19 cellular contexts compared by ENCODE assay signal in the genomic region with DNA sequence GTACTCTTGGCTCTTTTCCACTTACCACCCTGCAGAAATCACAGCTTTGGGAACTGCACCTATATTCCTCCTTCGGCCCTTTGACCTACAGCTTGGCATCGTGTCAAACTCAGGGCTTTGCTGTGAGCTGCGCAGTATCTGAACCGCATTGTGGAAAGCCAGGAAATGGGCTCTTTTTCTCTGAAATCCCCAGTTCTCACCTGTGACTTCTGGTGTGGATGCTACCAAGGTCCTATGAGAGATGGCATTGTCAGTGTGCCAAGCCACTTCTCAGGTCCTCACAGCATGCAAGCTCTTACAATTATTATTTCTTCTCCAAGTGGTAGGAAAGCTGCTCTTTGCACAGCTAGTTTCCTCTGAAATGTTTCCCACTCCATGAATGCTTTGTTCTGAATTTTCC.
A peak's percentile ranks its signal among the peaks of the same experiment; 100 is the strongest.
DNase-seq lines count a peak whose midpoint lies in the region; ATAC-seq and TF ChIP-seq lines count a peak whose summit lies in the region.
"Had no signal": no experiment of that assay in that cellular context is flagged by ENCODE, and none has a peak within 500 bp of the region (broad histone marks: within the 10 kb centered on the region; RNA-seq: fewer than 3 reads in every experiment).

No MANE protein-coding gene starts in this region.

- no peak overlapping the region for H2AK5ac ChIP-seq in H9 (ENCODE audit: insufficient read length, low read length)

- no peak for TF ChIP-seq CTCF in DND-41 (IDR thresholded peaks at IDR 0.05; ENCODE audit: borderline replicate concordance, extremely low read depth, low read length, poor library complexity, severe bottlenecking)
- no peak for TF ChIP-seq CTCF in H9 (conservative IDR thresholded peaks at IDR 0.05)

- H3T11ph ChIP-seq in H9 (ENCODE audit: low read length), result no peak overlapping the region

- H3K27ac ChIP-seq in BLaER1 treated with 17β-estradiol and CSF1 and Interleukin-3, amounts not matched to agents 10 nM and 100 nM, result peak overlapping the region in 10 of 11 experiments; percentile 7 to 77 (median 68); a peak in 20 of 22 replicates
- H3K27ac ChIP-seq in DND-41 (ENCODE audit: low read length) (peak overlapping the region; percentile 82), H9 (ENCODE audit: insufficient read length, low read depth, low read length) (no peak overlapping the region)
- H3K27ac ChIP-seq: coronary artery, psoas muscle, upper lobe of left lung had no signal

- peak overlapping the region; percentile 65 to 82 (median 77) for H3K4me2 ChIP-seq in BLaER1 treated with 17β-estradiol and CSF1 and Interleukin-3, amounts not matched to agents 10 nM and 100 nM
- peak overlapping the region; percentile 57 for H3K4me2 ChIP-seq in DND-41 (ENCODE audit: insufficient read depth, low read length)
- H3K4me2 ChIP-seq in H9 (ENCODE audit: insufficient read depth, insufficient read length, low read length), result no peak overlapping the region

- H4K8ac ChIP-seq in H9 (replicated peaks; ENCODE audit: insufficient read length, low read depth, low read length), result no peak overlapping the region

- H3K23ac ChIP-seq in H9 (ENCODE audit: insufficient read length, low read depth, low read length), result no peak overlapping the region

- no peaks in the 10 kb centered on the region for H3K79me2 ChIP-seq in DND-41 (ENCODE audit: insufficient read depth, low read length)
- no peaks in the 10 kb centered on the region for H3K79me2 ChIP-seq in H9 (ENCODE audit: insufficient read depth, low read length)

- no peak overlapping the region for H2AFZ ChIP-seq in DND-41 (ENCODE audit: low read depth, low read length)
- H2AFZ ChIP-seq in H9 (ENCODE audit: low read length), result no peak overlapping the region

- H3K56ac ChIP-seq in H9 (ENCODE audit: insufficient read length, low read depth, low read length), result no peak overlapping the region

- H3K4me3 Mint-ChIP-seq in T-cell, result peak overlapping the region; percentile 38 to 77 (median 54)
- no peak overlapping the region for H3K4me3 Mint-ChIP-seq in H9

- no peaks in the 10 kb centered on the region for H3K79me1 ChIP-seq in H9 (ENCODE audit: insufficient read depth, low read depth, low read length, poor library complexity, severe bottlenecking)

- no CpG with 5 or more reads among the region's 4 CpGs for WGBS in H9 (ENCODE audit: extremely low coverage, insufficient read length, low lambda C conversion rate)

- H4K91ac ChIP-seq in H9 (ENCODE audit: insufficient read length, low read depth, low read length), result no peak overlapping the region

- ATAC-seq in DND-41 (ENCODE audit: insufficient read depth, low read depth), result peak; percentile 75
- ATAC-seq in T-cell (replicated peaks in 1 of 4), result peak in 3 of 4 experiments; percentile 44 to 75 (median 66)
- peak; percentile 27 for ATAC-seq in left colon
- ATAC-seq in HG03280 (IDR thresholded peaks at IDR 0.05; ENCODE audit: unreplicated experiment), result no peak
- no peak for ATAC-seq in GM21619 (IDR thresholded peaks at IDR 0.05; ENCODE audit: unreplicated experiment)
- ATAC-seq: heart left ventricle, psoas muscle, Right ventricle myocardium inferior had no signal

- H3K4me1 Mint-ChIP-seq in T-cell (peaks cover 50 to 61% (median 58%) of the 10 kb centered on the region in 3 donors), H9 (no peaks in the 10 kb centered on the region)

- H4K5ac ChIP-seq in H9 (ENCODE audit: insufficient read length, low read depth, low read length), result no peak overlapping the region

- H3K27me3 ChIP-seq in BLaER1 treated with 17β-estradiol and CSF1 and Interleukin-3, amounts not matched to agents 10 nM and 100 nM, result no peaks in the 10 kb centered on the region
- no peaks in the 10 kb centered on the region for H3K27me3 ChIP-seq in DND-41 (ENCODE audit: insufficient read depth, low read length, poor library complexity)
- H3K27me3 ChIP-seq in H9 (ENCODE audit: insufficient read depth, low read length), result no peaks in the 10 kb centered on the region
- H3K27me3 ChIP-seq: BE2C, esophagus squamous epithelium, heart left ventricle, upper lobe of left lung had no signal

- intact Hi-C loops in left colon (cut with DNase I, micrococcal nuclease), result no loop called here

- H3K36me3 ChIP-seq in BLaER1 treated with 17β-estradiol and CSF1 and Interleukin-3, amounts not matched to agents 10 nM and 100 nM, result peaks cover 0 to 9% (median 1%) of the 10 kb centered on the region in 11 experiments; a peak in 5 of 22 replicates
- no peaks in the 10 kb centered on the region for H3K36me3 ChIP-seq in DND-41 (ENCODE audit: insufficient read depth, low read length)
- H3K36me3 ChIP-seq: BE2C, esophagus squamous epithelium, heart left ventricle, upper lobe of left lung had no signal

- no peak overlapping the region for H2BK5ac ChIP-seq in H9 (ENCODE audit: insufficient read length, low read length)

- H3K14ac ChIP-seq in H9 (ENCODE audit: insufficient read depth, low read length), result no peak overlapping the region

- CTCF ChIA-PET in T-cell (lab: Charles Lee), result no interaction called here

- H4K20me1 ChIP-seq in BLaER1 treated with 17β-estradiol and CSF1 and Interleukin-3, amounts not matched to agents 10 nM and 100 nM, result no peaks in the 10 kb centered on the region
- H4K20me1 ChIP-seq in DND-41 (ENCODE audit: insufficient read depth, low read length) (no peaks in the 10 kb centered on the region), H9 (ENCODE audit: control insufficient read depth, insufficient read depth, insufficient read length) (no peaks in the 10 kb centered on the region)

- H2BK15ac ChIP-seq in H9 (ENCODE audit: low read depth, low read length), result no peak overlapping the region

- H3K23me2 ChIP-seq in H9 (ENCODE audit: insufficient read length, low read depth, low read length, poor library complexity, severe bottlenecking), result no peaks in the 10 kb centered on the region

- peak; percentile 77 for DNase-seq in DND-41
- DNase-seq in T-cell, result peak in 10 of 34 experiments; percentile 3 to 38 (median 12)
- DNase-seq in left colon, result no peak
- no peak for DNase-seq in H9
- DNase-seq in NK-92 (lab: John Stamatoyannopoulos, UW; ENCODE audit: unreplicated experiment), result no peak
- DNase-seq: aorta; BE2C; esophagus squamous epithelium; heart left ventricle; NCI-H1694; NK-92 treated with Interleukin-12 subunit alpha and Interleukin-12 subunit beta, amount 100 ng/mL, for 24 hours; psoas muscle; upper lobe of left lung had no signal

- H3K4me3 ChIP-seq in BLaER1 treated with 17β-estradiol and CSF1 and Interleukin-3, amounts not matched to agents 10 nM and 100 nM, result peak overlapping the region in 6 of 10 experiments; percentile 15 to 36 (median 27); a peak in 6 of 20 replicates
- peak overlapping the region in 1 of 2 experiments; percentile 38; a peak in 2 of 4 replicates for H3K4me3 ChIP-seq in DND-41 (ENCODE audit: low read depth in 1 of 2, low read length in 2 of 2)
- H3K4me3 ChIP-seq: coronary artery, esophagus squamous epithelium, heart left ventricle, psoas muscle, upper lobe of left lung had no signal

- H3K9me3 Mint-ChIP-seq in T-cell (no peaks in the 10 kb centered on the region), H9 (no peaks in the 10 kb centered on the region)
- H3K9me3 Mint-ChIP-seq: IgD-negative memory B cell had no signal

- no peak overlapping the region for H2BK20ac ChIP-seq in H9 (ENCODE audit: low read depth, low read length, poor library complexity, severe bottlenecking)

- H3K27ac Mint-ChIP-seq in T-cell (peak overlapping the region; percentile 82 to 88), H9 (no peak overlapping the region)
- H3K27ac Mint-ChIP-seq: IgD-negative memory B cell had no signal

- no peak overlapping the region for H3K4ac ChIP-seq in H9 (ENCODE audit: low read depth, low read length)

- H3K4me1 ChIP-seq in BLaER1 treated with 17β-estradiol and CSF1 and Interleukin-3, amounts not matched to agents 10 nM and 100 nM, result peaks cover 25 to 60% (median 50%) of the 10 kb centered on the region in 10 experiments
- H3K4me1 ChIP-seq in DND-41 (ENCODE audit: insufficient read depth, low read length) (peaks cover 52% of the 10 kb centered on the region), H9 (ENCODE audit: insufficient read depth, low read length) (no peaks in the 10 kb centered on the region)
- H3K4me1 ChIP-seq: BE2C, psoas muscle had no signal

- H3K9ac ChIP-seq in BLaER1 treated with 17β-estradiol and CSF1 and Interleukin-3, amounts not matched to agents 10 nM and 100 nM, result peak overlapping the region in 8 of 11 experiments; percentile 26 to 57 (median 50); a peak in 7 of 22 replicates
- peak overlapping the region; percentile 34 for H3K9ac ChIP-seq in DND-41 (ENCODE audit: low read depth, low read length)
- no peak overlapping the region for H3K9ac ChIP-seq in H9 (ENCODE audit: extremely low read depth, insufficient read length, low read length)

- no peaks in the 10 kb centered on the region for H3K36me3 Mint-ChIP-seq in T-cell
- no peaks in the 10 kb centered on the region for H3K36me3 Mint-ChIP-seq in H9 (ENCODE audit: insufficient read depth in 1 of 3, low read depth in 3 of 3)

- H3K18ac ChIP-seq in H9 (ENCODE audit: insufficient read length, low read depth, low read length), result no peak overlapping the region

- H2BK120ac ChIP-seq in H9 (ENCODE audit: low read depth, low read length, poor library complexity, severe bottlenecking), result no peak overlapping the region

- H3K27me3 Mint-ChIP-seq in T-cell (no peaks in the 10 kb centered on the region), H9 (ENCODE audit: low read depth) (no peaks in the 10 kb centered on the region)
- H3K27me3 Mint-ChIP-seq: IgD-negative memory B cell had no signal

- H3K9me3 ChIP-seq in BLaER1 treated with 17β-estradiol and CSF1 and Interleukin-3, amounts not matched to agents 10 nM and 100 nM (replicated peaks in 1 of 11), result peaks cover 4 to 42% (median 22%) of the 10 kb centered on the region in 11 experiments; a peak in 19 of 22 replicates
- H3K9me3 ChIP-seq in DND-41 (ENCODE audit: insufficient read depth, low read length, severe bottlenecking), result no peaks in the 10 kb centered on the region
- H3K9me3 ChIP-seq in H9 (ENCODE audit: control insufficient read depth, low read depth, low read length), result no peaks in the 10 kb centered on the region
- H3K9me3 ChIP-seq: BE2C, esophagus squamous epithelium, heart left ventricle, psoas muscle, upper lobe of left lung had no signal

- POLR2A ChIA-PET in T-cell (lab: Charles Lee), result no interaction called here

- H2BK12ac ChIP-seq in H9 (ENCODE audit: insufficient read length, low read depth, low read length), result no peak overlapping the region

Comparison
In these comparisons a context has a peak if more than half of its experiments do, and no peak if none do; other contexts are left out.
1. ATAC-seq: peak in DND-41 (single experiment), T-cell (3 of 4) and left colon (single experiment); none in HG03280 (single experiment) and GM21619 (single experiment).
2. H3K27ac Mint-ChIP-seq: peak in T-cell (2 of 2); none in H9 (0 of 3).
3. H3K4me3 Mint-ChIP-seq: peak in T-cell (3 of 3); none in H9 (0 of 2).